12 cellular contexts compared by ENCODE assay signal in the genomic region with DNA sequence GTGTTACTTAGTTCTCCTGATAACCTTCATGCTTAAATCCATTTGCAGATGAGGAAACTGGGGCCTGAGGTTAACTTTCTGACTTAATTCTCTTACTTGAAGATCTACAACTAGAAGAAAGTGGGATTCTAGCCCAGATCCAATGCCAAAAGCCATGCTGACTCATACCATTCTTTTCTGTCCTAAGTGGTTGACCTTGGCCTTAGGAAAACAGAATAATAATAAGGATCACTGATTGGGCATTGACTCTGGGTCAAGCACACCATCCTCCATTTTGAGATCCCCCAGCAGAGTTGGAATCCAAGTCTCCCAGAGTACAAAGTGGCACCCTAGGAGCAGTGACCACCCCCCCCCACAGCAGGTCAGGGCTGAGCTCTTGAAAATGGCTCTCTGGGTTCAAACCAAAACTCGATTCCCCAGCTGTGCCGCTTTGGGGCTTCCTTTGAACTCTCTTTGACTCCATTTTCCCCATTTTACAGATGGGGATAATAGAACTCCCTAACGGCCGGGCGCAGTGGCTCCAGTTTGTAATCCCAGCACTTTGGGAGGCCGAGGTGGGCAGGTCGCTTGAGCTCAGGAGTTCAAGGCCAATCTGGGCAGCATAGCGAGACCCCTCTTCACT. TPM values are rescaled to one million over a fixed set of nuclear protein-coding genes. Genes with fewer than 3 reads are reported as not detected.
A peak's percentile ranks its signal among the peaks of the same experiment; 100 is the strongest.
DNase-seq lines count a peak whose midpoint lies in the region; ATAC-seq and TF ChIP-seq lines count a peak whose summit lies in the region.
"Had no signal": no experiment of that assay in that cellular context is flagged by ENCODE, and none has a peak within 500 bp of the region (broad histone marks: within the 10 kb centered on the region; RNA-seq: fewer than 3 reads in every experiment).

No MANE protein-coding gene starts in this region.

- 0 out of 2 replicates have a peak overlapping the region, but pooled peaks have one; percentile 2 for H3K4me2 ChIP-seq in PC-9

- H3K9me2 ChIP-seq in PC-9 (ENCODE audit: insufficient read depth), result no peaks in the 10 kb centered on the region

- H2AFZ ChIP-seq in PC-9, result peak overlapping the region; percentile 29; the same call in 1 of the 2 replicates

- CTCF ChIA-PET in PC-9 (lab: Charles Lee), result no interaction called here

- peaks cover 26% of the 10 kb centered on the region for H3K4me1 ChIP-seq in PC-9 (replicated peaks; ENCODE audit: insufficient read depth)

- no peak overlapping the region for H3K4me3 ChIP-seq in PC-9
- H3K4me3 ChIP-seq: lung, sigmoid colon had no signal

- H3K9me3 ChIP-seq in PC-9 (ENCODE audit: insufficient read depth, low read depth), result no peaks in the 10 kb centered on the region
- H3K9me3 ChIP-seq: sigmoid colon had no signal

- POLR2A ChIA-PET in PC-9 (lab: Charles Lee; ENCODE audit: unreplicated experiment), result no interaction called here

- H3K79me2 ChIP-seq in PC-9 (ENCODE audit: low read depth), result no peaks in the 10 kb centered on the region

- H3K27ac ChIP-seq in PC-9, result peak overlapping the region; percentile 33; the same call in 1 of the 2 replicates
- H3K27ac ChIP-seq: sigmoid colon had no signal

- peaks cover 3% of the 10 kb centered on the region for H3F3A ChIP-seq in PC-9 (ENCODE audit: insufficient read depth, low read depth)

- BruUV-seq in PC-9 (replicated peaks; lab: Mats Ljungman, UMichigan), result no TSS peak

- H3K36me3 ChIP-seq in PC-9 (ENCODE audit: low read depth), result no peaks in the 10 kb centered on the region
- H3K36me3 ChIP-seq: sigmoid colon had no signal

- peak; percentile 12 for ATAC-seq in sciatic nerve
- ATAC-seq: activated T-cell treated with anti-CD3 and anti-CD28 coated beads, Interleukin-2, amount 50 U/mL, for 72 hours had no signal

- no peaks in the 10 kb centered on the region for H3K27me3 ChIP-seq in PC-9 (ENCODE audit: insufficient read depth, low read depth)
- H3K27me3 ChIP-seq: sigmoid colon had no signal

- no peak for TF ChIP-seq CTCF in PC-9 (conservative IDR thresholded peaks at IDR 0.05)

- intact Hi-C loops in PC-9 (cut with micrococcal nuclease; ENCODE audit: unreplicated experiment), result no loop called here
- intact Hi-C loops in sciatic nerve (cut with DNase I), result no loop called here

- DNase-seq in GM03348 (ENCODE audit: low spot score), result peak; percentile 55
- no peak for DNase-seq in PC-9
- DNase-seq in ecto neural progenitor cell (ENCODE audit: low spot score), result peak; percentile 36
- no peak for DNase-seq in sciatic nerve (ENCODE audit: low spot score)
- DNase-seq in NCI-H82 treated with DMSO at 0.1 percent for 48 hours (lab: John Stamatoyannopoulos, UW; ENCODE audit: unreplicated experiment), result no peak
- DNase-seq in 8988T, result no peak
- DNase-seq in KG1 (lab: John Stamatoyannopoulos, UW), result no peak
- DNase-seq: activated T-cell treated with anti-CD3 and anti-CD28 coated beads, Interleukin-2, amount 50 U/mL, for 72 hours; glutamatergic neuron; NCI-H1048; sigmoid colon had no signal

- no peaks in the 10 kb centered on the region for H4K20me1 ChIP-seq in PC-9 (ENCODE audit: insufficient read depth)

RNA-seq across cellular contexts. Expression of gene ZNF217, which starts 12.8 kb away (rescaled TPM):
- total RNA-seq in PC-9 (2021) (63.8 and 67.3 TPM in 2 replicates), sciatic nerve (34.9 TPM)

Comparison
In these comparisons a context has a peak if more than half of its experiments do, and no peak if none do; other contexts are left out.
1. DNase-seq: peak in GM03348 (single experiment) and ecto neural progenitor cell (single experiment); none in PC-9 (0 of 2), sciatic nerve (single experiment), NCI-H82 treated with DMSO at 0.1 percent for 48 hours (single experiment), 8988T (single experiment) and KG1 (single experiment).